Comparison of ENCODE assay signal across 8 cellular contexts in genomic region chr3:160565442-160566403, GRCh38. TPM values are rescaled to one million over a fixed set of nuclear protein-coding genes. Genes with fewer than 3 reads are reported as not detected.
DNase-seq lines count a peak whose midpoint lies in the region; ATAC-seq and TF ChIP-seq lines count a peak whose summit lies in the region.

Gene KPNA4, minus strand, starts transcription at chr3:160565571. Its CDS starts 289 bp downstream, at chr3:160565282.

- peak within 1 kb of the TSS; percentile 80 for H3K14ac ChIP-seq in trophoblast cell (ENCODE audit: low read length)

- peak; percentile 96 for ATAC-seq in HG02798 (IDR thresholded peaks at IDR 0.05; ENCODE audit: poor library complexity, unreplicated experiment)

- no peaks in the 10 kb centered on the region for H3K27me3 ChIP-seq in adipocyte (replicated peaks; ENCODE audit: control insufficient read depth, insufficient read depth, low read length)
- no peaks in the 10 kb centered on the region for H3K27me3 ChIP-seq in cardiac muscle cell
- no peaks in the 10 kb centered on the region for H3K27me3 ChIP-seq in trophoblast cell (ENCODE audit: insufficient read depth, low read length)
- no peaks in the 10 kb centered on the region for H3K27me3 ChIP-seq in transverse colon

- peak within 1 kb of the TSS; percentile 38 for H2BK120ac ChIP-seq in trophoblast cell (ENCODE audit: insufficient read depth, low read length, poor library complexity)

- intact Hi-C loops in transverse colon (cut with DNase I; ENCODE audit: low total_unique reads): no loop called here

- peak within 1 kb of the TSS; percentile 75 for H2BK5ac ChIP-seq in trophoblast cell (ENCODE audit: low read depth, low read length, poor library complexity)

- H3K79me2 ChIP-seq in trophoblast cell (ENCODE audit: control insufficient read depth, insufficient read depth, low read length, poor library complexity): peaks cover 9% of the 10 kb centered on the region

- peak within 1 kb of the TSS; percentile 93 for H3K4me2 ChIP-seq in trophoblast cell (ENCODE audit: low read length)

- peak within 1 kb of the TSS; percentile 54 for H3K18ac ChIP-seq in trophoblast cell (ENCODE audit: low read length)

- no peak within 1 kb of the TSS for H3K23ac ChIP-seq in trophoblast cell (ENCODE audit: low read length)

- peaks cover 11% of the 10 kb centered on the region for H3K79me1 ChIP-seq in trophoblast cell (ENCODE audit: low read length)

- H4K91ac ChIP-seq in trophoblast cell (ENCODE audit: low read depth, low read length): peak within 1 kb of the TSS; percentile 78

- TF ChIP-seq POLR2A in transverse colon (IDR thresholded peaks at IDR 0.05): peak; percentile 80

- peak within 1 kb of the TSS; percentile 87 for H4K8ac ChIP-seq in trophoblast cell (ENCODE audit: low read depth, low read length)

- peak within 1 kb of the TSS; percentile 63 for H2AFZ ChIP-seq in trophoblast cell (ENCODE audit: insufficient read depth, low read length, poor library complexity)

- H3K4ac ChIP-seq in trophoblast cell (ENCODE audit: low read depth, low read length): peak within 1 kb of the TSS; percentile 93

- H3K36me3 ChIP-seq in adipocyte (ENCODE audit: control insufficient read depth, insufficient read depth, low read length, severe bottlenecking) (peaks cover 8% of the 10 kb centered on the region), cardiac muscle cell (no peaks in the 10 kb centered on the region), trophoblast cell (ENCODE audit: control insufficient read depth in 1 of 2, insufficient read depth in 2 of 2, low read length in 2 of 2) (peaks cover 5% of the 10 kb centered on the region in 2 experiments), transverse colon (no peaks in the 10 kb centered on the region)

- peak within 1 kb of the TSS; percentile 60 for H4K12ac ChIP-seq in trophoblast cell (ENCODE audit: low read depth, low read length)

- H2BK12ac ChIP-seq in trophoblast cell (ENCODE audit: low read length): no peak within 1 kb of the TSS

- peak; percentile 99 for DNase-seq in NCI-H1436 (lab: John Stamatoyannopoulos, UW)
- peak; percentile 96 for DNase-seq in T follicular helper cell (ENCODE audit: low read depth)
- peak; percentile 99 for DNase-seq in adipocyte (ENCODE audit: low read depth)
- DNase-seq in cardiac muscle cell (ENCODE audit: low read depth in 1 of 2, low spot score in 1 of 2): peak; percentile 98
- DNase-seq in trophoblast cell: peak; percentile 96 to 98
- DNase-seq in transverse colon: peak; percentile 98

- no peak within 1 kb of the TSS for H2AK5ac ChIP-seq in trophoblast cell (ENCODE audit: low read length)

- H3K27ac ChIP-seq in cardiac muscle cell (peak within 1 kb of the TSS; percentile 97), trophoblast cell (ENCODE audit: low read depth, low read length) (peak within 1 kb of the TSS; percentile 97), transverse colon (peak within 1 kb of the TSS; percentile 98 to 100 (median 99))

- peaks cover 36% of the 10 kb centered on the region for H3K4me1 ChIP-seq in adipocyte (ENCODE audit: control insufficient read depth, insufficient read depth, low read length)
- peaks cover 10% of the 10 kb centered on the region for H3K4me1 ChIP-seq in cardiac muscle cell (ENCODE audit: low read depth)
- no peaks in the 10 kb centered on the region for H3K4me1 ChIP-seq in trophoblast cell (ENCODE audit: control insufficient read depth in 1 of 2, insufficient read depth in 2 of 2, low read length in 2 of 2)
- H3K4me1 ChIP-seq in transverse colon: peaks cover 13 to 49% (median 38%) of the 10 kb centered on the region in 4 donors

- H3K9me3 ChIP-seq in adipocyte (ENCODE audit: control insufficient read depth, low read length): no peaks in the 10 kb centered on the region
- no peaks in the 10 kb centered on the region for H3K9me3 ChIP-seq in cardiac muscle cell (ENCODE audit: low read depth)
- peaks cover 3% of the 10 kb centered on the region for H3K9me3 ChIP-seq in trophoblast cell (ENCODE audit: insufficient read depth, low read depth, low read length)
- no peaks in the 10 kb centered on the region for H3K9me3 ChIP-seq in transverse colon

- peak within 1 kb of the TSS; percentile 93 for H3K9ac ChIP-seq in adipocyte (ENCODE audit: low read length)
- H3K9ac ChIP-seq in trophoblast cell (ENCODE audit: low read length): peak within 1 kb of the TSS; percentile 85

- TF ChIP-seq CTCF in GM12875 (IDR thresholded peaks at IDR 0.05; ENCODE audit: borderline replicate concordance, insufficient read depth, low read depth, low read length) (no peak), cardiac muscle cell (IDR thresholded peaks at IDR 0.05; ENCODE audit: low read depth, low read length) (no peak), transverse colon (IDR thresholded peaks at IDR 0.05) (no peak)

- no peak for TF ChIP-seq EP300 in transverse colon (IDR thresholded peaks at IDR 0.05; ENCODE audit: low read depth)

- peak within 1 kb of the TSS; percentile 97 for H3K4me3 ChIP-seq in GM12875 (ENCODE audit: low read depth, low read length)
- peak within 1 kb of the TSS; percentile 94 for H3K4me3 ChIP-seq in adipocyte (ENCODE audit: low read length)
- H3K4me3 ChIP-seq in cardiac muscle cell: peak within 1 kb of the TSS; percentile 65
- H3K4me3 ChIP-seq in trophoblast cell (ENCODE audit: low read depth, low read length): peak within 1 kb of the TSS; percentile 79
- peak within 1 kb of the TSS; percentile 87 to 99 (median 94) for H3K4me3 ChIP-seq in transverse colon

- in situ Hi-C loops in transverse colon (cut with MboI; ENCODE audit: low pct_ligation_motif_present in 1 of 4, low pct_unique_long_range_greater_than_20kb in 1 of 4, low sequenced_read_pairs in 3 of 4): no loop called here

- no CpG with 5 or more reads among the region's 71 CpGs for WGBS in trophoblast cell (ENCODE audit: extremely low coverage, insufficient coverage, insufficient read length)
- 1% methylated on average over 16 to 61 of the region's 71 CpGs for WGBS in transverse colon (ENCODE audit: low coverage in 1 of 2), 2 donors

RNA-seq across cellular contexts. Expression of gene KPNA4, which starts in this region (rescaled TPM):
- total RNA-seq in cardiac muscle cell (11.8 and 18.5 TPM in 2 replicates), transverse colon (10 to 100 TPM; 13.8 to 29.7 (median 22.7) TPM)
- polyA plus RNA-seq in cardiac muscle cell: 11.7 and 12.5 TPM in 2 replicates
- 21.2 and 23.1 TPM in 2 replicates for polyA plus RNA-seq in trophoblast cell (2013)

Comparison
In these comparisons a context has a peak if more than half of its experiments do, and no peak if none do; other contexts are left out.
1. Peak in every context shown above with its lines: DNase-seq, ATAC-seq, H3K4me3 ChIP-seq and H3K27ac ChIP-seq.